ENCODE assay signal across 1 cellular context in the genomic region with DNA sequence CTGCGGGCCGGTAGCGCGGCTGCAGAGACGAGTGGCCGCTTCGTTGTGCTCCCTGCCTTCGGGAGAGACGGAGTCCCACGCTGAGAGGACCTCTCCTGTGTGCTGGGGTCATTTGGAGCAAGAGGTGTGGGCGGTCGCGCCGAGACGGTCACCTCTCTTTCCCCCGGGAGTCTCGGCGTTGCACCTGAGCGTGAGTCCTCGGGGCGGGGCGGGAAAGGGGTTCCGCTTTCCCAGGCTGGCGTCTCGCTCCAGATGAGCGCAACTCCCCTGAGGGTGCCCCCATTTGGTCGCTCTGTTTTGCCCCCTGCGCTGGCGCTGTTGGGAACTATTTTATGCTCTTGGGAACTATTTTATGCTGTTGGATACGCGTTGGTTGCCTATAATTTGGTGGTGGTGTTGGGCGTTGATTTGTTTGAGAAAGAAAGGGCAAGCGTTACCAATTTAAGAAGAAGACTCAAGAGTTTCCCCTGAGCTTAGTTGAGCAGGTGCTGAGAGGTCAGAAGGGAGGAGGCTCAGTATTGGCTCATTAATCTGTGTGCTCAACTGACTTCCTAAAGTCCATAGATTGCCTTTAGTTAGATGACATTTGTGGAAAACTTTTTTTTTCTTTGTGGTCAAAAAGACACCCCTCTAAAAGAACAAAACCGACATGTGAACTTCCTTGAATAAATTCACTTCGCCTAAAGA.
TF ChIP-seq lines count a peak whose summit lies in the region.

No MANE protein-coding gene starts in this region.

TF ChIP-seq in K562, 482 proteins besides CTCF, POLR2A, EP300 and RAD21 (continued from another document and continues in another):
- TF ChIP-seq, protein P1, sequence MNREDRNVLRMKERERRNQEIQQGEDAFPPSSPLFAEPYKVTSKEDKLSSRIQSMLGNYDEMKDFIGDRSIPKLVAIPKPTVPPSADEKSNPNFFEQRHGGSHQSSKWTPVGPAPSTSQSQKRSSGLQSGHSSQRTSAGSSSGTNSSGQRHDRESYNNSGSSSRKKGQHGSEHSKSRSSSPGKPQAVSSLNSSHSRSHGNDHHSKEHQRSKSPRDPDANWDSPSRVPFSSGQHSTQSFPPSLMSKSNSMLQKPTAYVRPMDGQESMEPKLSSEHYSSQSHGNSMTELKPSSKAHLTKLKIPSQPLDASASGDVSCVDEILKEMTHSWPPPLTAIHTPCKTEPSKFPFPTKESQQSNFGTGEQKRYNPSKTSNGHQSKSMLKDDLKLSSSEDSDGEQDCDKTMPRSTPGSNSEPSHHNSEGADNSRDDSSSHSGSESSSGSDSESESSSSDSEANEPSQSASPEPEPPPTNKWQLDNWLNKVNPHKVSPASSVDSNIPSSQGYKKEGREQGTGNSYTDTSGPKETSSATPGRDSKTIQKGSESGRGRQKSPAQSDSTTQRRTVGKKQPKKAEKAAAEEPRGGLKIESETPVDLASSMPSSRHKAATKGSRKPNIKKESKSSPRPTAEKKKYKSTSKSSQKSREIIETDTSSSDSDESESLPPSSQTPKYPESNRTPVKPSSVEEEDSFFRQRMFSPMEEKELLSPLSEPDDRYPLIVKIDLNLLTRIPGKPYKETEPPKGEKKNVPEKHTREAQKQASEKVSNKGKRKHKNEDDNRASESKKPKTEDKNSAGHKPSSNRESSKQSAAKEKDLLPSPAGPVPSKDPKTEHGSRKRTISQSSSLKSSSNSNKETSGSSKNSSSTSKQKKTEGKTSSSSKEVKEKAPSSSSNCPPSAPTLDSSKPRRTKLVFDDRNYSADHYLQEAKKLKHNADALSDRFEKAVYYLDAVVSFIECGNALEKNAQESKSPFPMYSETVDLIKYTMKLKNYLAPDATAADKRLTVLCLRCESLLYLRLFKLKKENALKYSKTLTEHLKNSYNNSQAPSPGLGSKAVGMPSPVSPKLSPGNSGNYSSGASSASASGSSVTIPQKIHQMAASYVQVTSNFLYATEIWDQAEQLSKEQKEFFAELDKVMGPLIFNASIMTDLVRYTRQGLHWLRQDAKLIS (CRISPR knock-in tag; IDR thresholded peaks at IDR 0.05) = peak; percentile 22; the same call in 1 of the 2 replicates
- TF ChIP-seq RBBP5 (IDR thresholded peaks at IDR 0.05; ENCODE audit: borderline replicate concordance, insufficient read depth, low read length, poor library complexity, severe bottlenecking) (peak; percentile 65), XRCC5 (IDR thresholded peaks at IDR 0.05; ENCODE audit: low read depth, low read length) (no peak), ZNF174 (CRISPR knock-in tag; IDR thresholded peaks at IDR 0.05) (no peak), TEAD4 (IDR thresholded peaks at IDR 0.05; ENCODE audit: low read length) (no peak), TEAD4 (CRISPR knock-in tag; IDR thresholded peaks at IDR 0.05; ENCODE audit: borderline replicate concordance) (0 out of 2 replicates have a peak, but pooled peaks have one; percentile 4), TRIM28 (IDR thresholded peaks at IDR 0.05) (no peak), ZNF77 (CRISPR knock-in tag; IDR thresholded peaks at IDR 0.05) (no peak), HDAC1 (IDR thresholded peaks at IDR 0.05) (peak in 1 of 2 experiments; percentile 65; a peak in 2 of 4 replicates), RUNX1 (IDR thresholded peaks at IDR 0.05; ENCODE audit: low read depth) (no peak), CEBPG (CRISPR knock-in tag; IDR thresholded peaks at IDR 0.05) (peak; percentile 5; the same call in 1 of the 2 replicates), CEBPG (tag; conservative IDR thresholded peaks at IDR 0.05 in 1 of 2, IDR thresholded peaks at IDR 0.05 in 1 of 2) (no peak), NCOA1 (IDR thresholded peaks at IDR 0.05; ENCODE audit: low read depth) (peak; percentile 40; the same call in 1 of the 2 replicates), TCF7 (IDR thresholded peaks at IDR 0.05; ENCODE audit: borderline replicate concordance) (no peak), ZNF780A (CRISPR knock-in tag; IDR thresholded peaks at IDR 0.05) (no peak), MAFF (IDR thresholded peaks at IDR 0.05; ENCODE audit: low read length) (no peak), SAFB2 (IDR thresholded peaks at IDR 0.05; ENCODE audit: borderline replicate concordance, low read depth, low read length, severe bottlenecking) (no peak), MTA1 (IDR thresholded peaks at IDR 0.05; ENCODE audit: borderline replicate concordance) (peak; percentile 27; the same call in 1 of the 2 replicates), PHF21A (IDR thresholded peaks at IDR 0.05; ENCODE audit: borderline replicate concordance, low read depth) (peak; percentile 75; the same call in 1 of the 2 replicates), ZEB2 (IDR thresholded peaks at IDR 0.05) (peak; percentile 99), L3MBTL2 (IDR thresholded peaks at IDR 0.05) (no peak), BRD4 (IDR thresholded peaks at IDR 0.05) (no peak), CCAR2 (IDR thresholded peaks at IDR 0.05; ENCODE audit: low read depth, low read length) (no peak), FOXK2 (conservative IDR thresholded peaks at IDR 0.05 in 1 of 2, IDR thresholded peaks at IDR 0.05 in 1 of 2; ENCODE audit: low read depth in 2 of 2) (0 out of 4 replicates have a peak, but pooled peaks of 1 of the 2 experiments have one; percentile 17), KDM1A (IDR thresholded peaks at IDR 0.05) (0 out of 4 replicates have a peak, but pooled peaks of 1 of the 2 experiments have one; percentile 25), MYNN (IDR thresholded peaks at IDR 0.05) (0 out of 2 replicates have a peak, but pooled peaks have one; percentile 12), MYNN (CRISPR knock-in tag; IDR thresholded peaks at IDR 0.05) (no peak), HDAC2 (IDR thresholded peaks at IDR 0.05) (0 out of 2 replicates have a peak, but pooled peaks have one; percentile 44), RBM22 (IDR thresholded peaks at IDR 0.05; ENCODE audit: low read depth, low read length, poor library complexity, severe bottlenecking) (no peak), SMARCE1 (IDR thresholded peaks at IDR 0.05) (peak; percentile 67), YBX1 (IDR thresholded peaks at IDR 0.05) (no peak), HNRNPL (IDR thresholded peaks at IDR 0.05; ENCODE audit: low read depth, low read length) (no peak)
- TF ChIP-seq, protein P2, sequence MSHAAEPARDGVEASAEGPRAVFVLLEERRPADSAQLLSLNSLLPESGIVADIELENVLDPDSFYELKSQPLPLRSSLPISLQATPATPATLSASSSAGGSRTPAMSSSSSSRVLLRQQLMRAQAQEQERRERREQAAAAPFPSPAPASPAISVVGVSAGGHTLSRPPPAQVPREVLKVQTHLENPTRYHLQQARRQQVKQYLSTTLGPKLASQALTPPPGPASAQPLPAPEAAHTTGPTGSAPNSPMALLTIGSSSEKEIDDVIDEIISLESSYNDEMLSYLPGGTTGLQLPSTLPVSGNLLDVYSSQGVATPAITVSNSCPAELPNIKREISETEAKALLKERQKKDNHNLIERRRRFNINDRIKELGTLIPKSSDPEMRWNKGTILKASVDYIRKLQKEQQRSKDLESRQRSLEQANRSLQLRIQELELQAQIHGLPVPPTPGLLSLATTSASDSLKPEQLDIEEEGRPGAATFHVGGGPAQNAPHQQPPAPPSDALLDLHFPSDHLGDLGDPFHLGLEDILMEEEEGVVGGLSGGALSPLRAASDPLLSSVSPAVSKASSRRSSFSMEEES (CRISPR knock-in tag; IDR thresholded peaks at IDR 0.05) = no peak
- TF ChIP-seq, protein P3, sequence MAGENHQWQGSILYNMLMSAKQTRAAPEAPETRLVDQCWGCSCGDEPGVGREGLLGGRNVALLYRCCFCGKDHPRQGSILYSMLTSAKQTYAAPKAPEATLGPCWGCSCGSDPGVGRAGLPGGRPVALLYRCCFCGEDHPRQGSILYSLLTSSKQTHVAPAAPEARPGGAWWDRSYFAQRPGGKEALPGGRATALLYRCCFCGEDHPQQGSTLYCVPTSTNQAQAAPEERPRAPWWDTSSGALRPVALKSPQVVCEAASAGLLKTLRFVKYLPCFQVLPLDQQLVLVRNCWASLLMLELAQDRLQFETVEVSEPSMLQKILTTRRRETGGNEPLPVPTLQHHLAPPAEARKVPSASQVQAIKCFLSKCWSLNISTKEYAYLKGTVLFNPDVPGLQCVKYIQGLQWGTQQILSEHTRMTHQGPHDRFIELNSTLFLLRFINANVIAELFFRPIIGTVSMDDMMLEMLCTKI (IDR thresholded peaks at IDR 0.05; ENCODE audit: partially characterized antibody) = no peak
- TF ChIP-seq, protein P4, sequence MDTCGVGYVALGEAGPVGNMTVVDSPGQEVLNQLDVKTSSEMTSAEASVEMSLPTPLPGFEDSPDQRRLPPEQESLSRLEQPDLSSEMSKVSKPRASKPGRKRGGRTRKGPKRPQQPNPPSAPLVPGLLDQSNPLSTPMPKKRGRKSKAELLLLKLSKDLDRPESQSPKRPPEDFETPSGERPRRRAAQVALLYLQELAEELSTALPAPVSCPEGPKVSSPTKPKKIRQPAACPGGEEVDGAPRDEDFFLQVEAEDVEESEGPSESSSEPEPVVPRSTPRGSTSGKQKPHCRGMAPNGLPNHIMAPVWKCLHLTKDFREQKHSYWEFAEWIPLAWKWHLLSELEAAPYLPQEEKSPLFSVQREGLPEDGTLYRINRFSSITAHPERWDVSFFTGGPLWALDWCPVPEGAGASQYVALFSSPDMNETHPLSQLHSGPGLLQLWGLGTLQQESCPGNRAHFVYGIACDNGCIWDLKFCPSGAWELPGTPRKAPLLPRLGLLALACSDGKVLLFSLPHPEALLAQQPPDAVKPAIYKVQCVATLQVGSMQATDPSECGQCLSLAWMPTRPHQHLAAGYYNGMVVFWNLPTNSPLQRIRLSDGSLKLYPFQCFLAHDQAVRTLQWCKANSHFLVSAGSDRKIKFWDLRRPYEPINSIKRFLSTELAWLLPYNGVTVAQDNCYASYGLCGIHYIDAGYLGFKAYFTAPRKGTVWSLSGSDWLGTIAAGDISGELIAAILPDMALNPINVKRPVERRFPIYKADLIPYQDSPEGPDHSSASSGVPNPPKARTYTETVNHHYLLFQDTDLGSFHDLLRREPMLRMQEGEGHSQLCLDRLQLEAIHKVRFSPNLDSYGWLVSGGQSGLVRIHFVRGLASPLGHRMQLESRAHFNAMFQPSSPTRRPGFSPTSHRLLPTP (IDR thresholded peaks at IDR 0.05; ENCODE audit: borderline replicate concordance, extremely low read depth, insufficient read length) = no peak
- TF ChIP-seq, protein P5, sequence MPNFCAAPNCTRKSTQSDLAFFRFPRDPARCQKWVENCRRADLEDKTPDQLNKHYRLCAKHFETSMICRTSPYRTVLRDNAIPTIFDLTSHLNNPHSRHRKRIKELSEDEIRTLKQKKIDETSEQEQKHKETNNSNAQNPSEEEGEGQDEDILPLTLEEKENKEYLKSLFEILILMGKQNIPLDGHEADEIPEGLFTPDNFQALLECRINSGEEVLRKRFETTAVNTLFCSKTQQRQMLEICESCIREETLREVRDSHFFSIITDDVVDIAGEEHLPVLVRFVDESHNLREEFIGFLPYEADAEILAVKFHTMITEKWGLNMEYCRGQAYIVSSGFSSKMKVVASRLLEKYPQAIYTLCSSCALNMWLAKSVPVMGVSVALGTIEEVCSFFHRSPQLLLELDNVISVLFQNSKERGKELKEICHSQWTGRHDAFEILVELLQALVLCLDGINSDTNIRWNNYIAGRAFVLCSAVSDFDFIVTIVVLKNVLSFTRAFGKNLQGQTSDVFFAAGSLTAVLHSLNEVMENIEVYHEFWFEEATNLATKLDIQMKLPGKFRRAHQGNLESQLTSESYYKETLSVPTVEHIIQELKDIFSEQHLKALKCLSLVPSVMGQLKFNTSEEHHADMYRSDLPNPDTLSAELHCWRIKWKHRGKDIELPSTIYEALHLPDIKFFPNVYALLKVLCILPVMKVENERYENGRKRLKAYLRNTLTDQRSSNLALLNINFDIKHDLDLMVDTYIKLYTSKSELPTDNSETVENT (CRISPR knock-in tag; IDR thresholded peaks at IDR 0.05) = no peak
- TF ChIP-seq, protein P6, sequence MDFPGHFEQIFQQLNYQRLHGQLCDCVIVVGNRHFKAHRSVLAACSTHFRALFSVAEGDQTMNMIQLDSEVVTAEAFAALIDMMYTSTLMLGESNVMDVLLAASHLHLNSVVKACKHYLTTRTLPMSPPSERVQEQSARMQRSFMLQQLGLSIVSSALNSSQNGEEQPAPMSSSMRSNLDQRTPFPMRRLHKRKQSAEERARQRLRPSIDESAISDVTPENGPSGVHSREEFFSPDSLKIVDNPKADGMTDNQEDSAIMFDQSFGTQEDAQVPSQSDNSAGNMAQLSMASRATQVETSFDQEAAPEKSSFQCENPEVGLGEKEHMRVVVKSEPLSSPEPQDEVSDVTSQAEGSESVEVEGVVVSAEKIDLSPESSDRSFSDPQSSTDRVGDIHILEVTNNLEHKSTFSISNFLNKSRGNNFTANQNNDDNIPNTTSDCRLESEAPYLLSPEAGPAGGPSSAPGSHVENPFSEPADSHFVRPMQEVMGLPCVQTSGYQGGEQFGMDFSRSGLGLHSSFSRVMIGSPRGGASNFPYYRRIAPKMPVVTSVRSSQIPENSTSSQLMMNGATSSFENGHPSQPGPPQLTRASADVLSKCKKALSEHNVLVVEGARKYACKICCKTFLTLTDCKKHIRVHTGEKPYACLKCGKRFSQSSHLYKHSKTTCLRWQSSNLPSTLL (IDR thresholded peaks at IDR 0.05) = no peak
- TF ChIP-seq, protein P7, sequence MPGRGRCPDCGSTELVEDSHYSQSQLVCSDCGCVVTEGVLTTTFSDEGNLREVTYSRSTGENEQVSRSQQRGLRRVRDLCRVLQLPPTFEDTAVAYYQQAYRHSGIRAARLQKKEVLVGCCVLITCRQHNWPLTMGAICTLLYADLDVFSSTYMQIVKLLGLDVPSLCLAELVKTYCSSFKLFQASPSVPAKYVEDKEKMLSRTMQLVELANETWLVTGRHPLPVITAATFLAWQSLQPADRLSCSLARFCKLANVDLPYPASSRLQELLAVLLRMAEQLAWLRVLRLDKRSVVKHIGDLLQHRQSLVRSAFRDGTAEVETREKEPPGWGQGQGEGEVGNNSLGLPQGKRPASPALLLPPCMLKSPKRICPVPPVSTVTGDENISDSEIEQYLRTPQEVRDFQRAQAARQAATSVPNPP (IDR thresholded peaks at IDR 0.05; ENCODE audit: borderline replicate concordance, insufficient read depth, insufficient read length) = no peak
- TF ChIP-seq, protein P8, sequence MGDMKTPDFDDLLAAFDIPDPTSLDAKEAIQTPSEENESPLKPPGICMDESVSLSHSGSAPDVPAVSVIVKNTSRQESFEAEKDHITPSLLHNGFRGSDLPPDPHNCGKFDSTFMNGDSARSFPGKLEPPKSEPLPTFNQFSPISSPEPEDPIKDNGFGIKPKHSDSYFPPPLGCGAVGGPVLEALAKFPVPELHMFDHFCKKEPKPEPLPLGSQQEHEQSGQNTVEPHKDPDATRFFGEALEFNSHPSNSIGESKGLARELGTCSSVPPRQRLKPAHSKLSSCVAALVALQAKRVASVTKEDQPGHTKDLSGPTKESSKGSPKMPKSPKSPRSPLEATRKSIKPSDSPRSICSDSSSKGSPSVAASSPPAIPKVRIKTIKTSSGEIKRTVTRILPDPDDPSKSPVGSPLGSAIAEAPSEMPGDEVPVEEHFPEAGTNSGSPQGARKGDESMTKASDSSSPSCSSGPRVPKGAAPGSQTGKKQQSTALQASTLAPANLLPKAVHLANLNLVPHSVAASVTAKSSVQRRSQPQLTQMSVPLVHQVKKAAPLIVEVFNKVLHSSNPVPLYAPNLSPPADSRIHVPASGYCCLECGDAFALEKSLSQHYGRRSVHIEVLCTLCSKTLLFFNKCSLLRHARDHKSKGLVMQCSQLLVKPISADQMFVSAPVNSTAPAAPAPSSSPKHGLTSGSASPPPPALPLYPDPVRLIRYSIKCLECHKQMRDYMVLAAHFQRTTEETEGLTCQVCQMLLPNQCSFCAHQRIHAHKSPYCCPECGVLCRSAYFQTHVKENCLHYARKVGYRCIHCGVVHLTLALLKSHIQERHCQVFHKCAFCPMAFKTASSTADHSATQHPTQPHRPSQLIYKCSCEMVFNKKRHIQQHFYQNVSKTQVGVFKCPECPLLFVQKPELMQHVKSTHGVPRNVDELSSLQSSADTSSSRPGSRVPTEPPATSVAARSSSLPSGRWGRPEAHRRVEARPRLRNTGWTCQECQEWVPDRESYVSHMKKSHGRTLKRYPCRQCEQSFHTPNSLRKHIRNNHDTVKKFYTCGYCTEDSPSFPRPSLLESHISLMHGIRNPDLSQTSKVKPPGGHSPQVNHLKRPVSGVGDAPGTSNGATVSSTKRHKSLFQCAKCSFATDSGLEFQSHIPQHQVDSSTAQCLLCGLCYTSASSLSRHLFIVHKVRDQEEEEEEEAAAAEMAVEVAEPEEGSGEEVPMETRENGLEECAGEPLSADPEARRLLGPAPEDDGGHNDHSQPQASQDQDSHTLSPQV (IDR thresholded peaks at IDR 0.05) = no peak
